In genomic region chr10:64363687-64364086, GRCh38 we compare ENCODE assay signal across 18 cellular contexts.
DNase-seq lines count a peak whose midpoint lies in the region; ATAC-seq and TF ChIP-seq lines count a peak whose summit lies in the region.
"Had no signal": no experiment of that assay in that cellular context is flagged by ENCODE, and none has a peak within 500 bp of the region (broad histone marks: within the 10 kb centered on the region; RNA-seq: fewer than 3 reads in every experiment).

No MANE protein-coding gene starts in this region.

- H3K36me3 ChIP-seq in upper lobe of right lung = no peaks in the 10 kb centered on the region
- H3K36me3 ChIP-seq: BE2C had no signal

- TF ChIP-seq CTCF in nephron progenitor cell (IDR thresholded peaks at IDR 0.05) (no peak), upper lobe of right lung (IDR thresholded peaks at IDR 0.05) (no peak)

- no peak overlapping the region for H3K27ac ChIP-seq in upper lobe of right lung
- H3K27ac ChIP-seq: GM23248 had no signal

- H3K27me3 ChIP-seq in upper lobe of right lung = no peaks in the 10 kb centered on the region
- H3K27me3 ChIP-seq: BE2C had no signal

- no peak overlapping the region for H3K4me3 Mint-ChIP-seq in nephron progenitor cell
- H3K4me3 Mint-ChIP-seq: CD4-positive, CD25-positive, alpha-beta regulatory T cell; IgD-negative memory B cell had no signal

- no peaks in the 10 kb centered on the region for H3K9me3 ChIP-seq in upper lobe of right lung
- H3K9me3 ChIP-seq: BE2C had no signal

- H3K4me3 ChIP-seq in upper lobe of right lung = no peak overlapping the region
- H3K4me3 ChIP-seq: GM23248 had no signal

- H3K9me3 Mint-ChIP-seq in nephron progenitor cell = peaks cover 27% of the 10 kb centered on the region

- peak; percentile 65 for ATAC-seq in upper lobe of right lung
- no peak for ATAC-seq in HG03565 (IDR thresholded peaks at IDR 0.05; ENCODE audit: unreplicated experiment)
- ATAC-seq: HepG2 had no signal

- H3K36me3 Mint-ChIP-seq in nephron progenitor cell (ENCODE audit: low read depth) = peaks cover 5% of the 10 kb centered on the region
- H3K36me3 Mint-ChIP-seq: CD4-positive, CD25-positive, alpha-beta regulatory T cell; IgD-negative memory B cell had no signal

- no peaks in the 10 kb centered on the region for H3K27me3 Mint-ChIP-seq in nephron progenitor cell (ENCODE audit: low read depth, poor library complexity)
- H3K27me3 Mint-ChIP-seq: CD4-positive, CD25-positive, alpha-beta regulatory T cell; IgD-negative memory B cell had no signal

- H3K27ac Mint-ChIP-seq in nephron progenitor cell = peak overlapping the region; percentile 49
- H3K27ac Mint-ChIP-seq: CD4-positive, CD25-positive, alpha-beta regulatory T cell; IgD-negative memory B cell had no signal

- no peaks in the 10 kb centered on the region for H3K4me1 ChIP-seq in upper lobe of right lung
- H3K4me1 ChIP-seq: BE2C, Caco-2 had no signal

- peaks cover 8% of the 10 kb centered on the region for H3K4me1 Mint-ChIP-seq in nephron progenitor cell
- H3K4me1 Mint-ChIP-seq: CD4-positive, CD25-positive, alpha-beta regulatory T cell; IgD-negative memory B cell had no signal

- intact Hi-C loops in upper lobe of right lung (cut with DNase I) = no loop called here

- DNase-seq in OCI-M1 (lab: John Stamatoyannopoulos, UW) (peak; percentile 68), nephron progenitor cell (no peak), upper lobe of right lung (no peak), activated gamma-delta T cell treated with Interleukin-2 at 50 U/mL for 16 hours (no peak)
- DNase-seq in activated CD4-positive, alpha-beta T cell treated with anti-CD3 and anti-CD28 coated beads, Interleukin-2, amount 50 U/mL, for 1 hour = no peak
- DNase-seq: ACHN; BE2C; C1 segment of cervical spinal cord; Caco-2; CD4-positive, CD25-positive, alpha-beta regulatory T cell; DMS79; GDM1; GM23248; HCEC 1CT; KBM-7 had no signal
